ENCODE assay signal across 9 cellular contexts in genomic region chr18:4510709-4511108, GRCh38. TPM values are rescaled to one million over a fixed set of nuclear protein-coding genes. Genes with fewer than 3 reads are reported as not detected.
DNase-seq lines count a peak whose midpoint lies in the region; ATAC-seq and TF ChIP-seq lines count a peak whose summit lies in the region.
"Had no signal": no experiment of that assay in that cellular context is flagged by ENCODE, and none has a peak within 500 bp of the region (broad histone marks: within the 10 kb centered on the region; RNA-seq: fewer than 3 reads in every experiment).

No MANE protein-coding gene starts in this region.

- DNase-seq in GDM1 (lab: John Stamatoyannopoulos, UW) (peak; percentile 8), NCI-H69 (lab: John Stamatoyannopoulos, UW) (peak; percentile 29), nephron progenitor cell (no peak)
- DNase-seq in activated CD4-positive, alpha-beta T cell treated with anti-CD3 and anti-CD28 coated beads, Interleukin-2, amount 10 ng/mL, durations not matched to agents 24 days and 14 days = no peak
- no peak for DNase-seq in NK-92 treated with Interleukin-12 subunit alpha and Interleukin-12 subunit beta, amount 100 ng/mL, for 24 hours (lab: John Stamatoyannopoulos, UW)
- DNase-seq in stimulated activated CD4-positive, alpha-beta T cell treated with anti-CD3 and anti-CD28 coated beads, Interleukin-4, amount 100 ng/mL, for 1 hour = no peak
- DNase-seq in activated T-cell treated with anti-CD3 and anti-CD28 coated beads, Interleukin-2, amount 50 U/mL, for 1 hour = no peak
- DNase-seq: NCI-H1092 had no signal

- TF ChIP-seq CTCF in nephron progenitor cell (IDR thresholded peaks at IDR 0.05) = no peak

- no peaks in the 10 kb centered on the region for H3K36me3 Mint-ChIP-seq in nephron progenitor cell (ENCODE audit: low read depth)
- no peaks in the 10 kb centered on the region for H3K36me3 Mint-ChIP-seq in activated CD4-positive, alpha-beta T cell treated with anti-CD3 and anti-CD28 coated beads, Interleukin-2, amount 10 ng/mL, durations not matched to agents 24 days and 14 days (ENCODE audit: low read depth)

- peaks cover 3% of the 10 kb centered on the region for H3K9me3 Mint-ChIP-seq in nephron progenitor cell
- peaks cover 12% of the 10 kb centered on the region for H3K9me3 Mint-ChIP-seq in activated CD4-positive, alpha-beta T cell treated with anti-CD3 and anti-CD28 coated beads, Interleukin-2, amount 10 ng/mL, durations not matched to agents 24 days and 14 days

- H3K27ac Mint-ChIP-seq in nephron progenitor cell = peak overlapping the region; percentile 51
- H3K27ac Mint-ChIP-seq in activated CD4-positive, alpha-beta T cell treated with anti-CD3 and anti-CD28 coated beads, Interleukin-2, amount 10 ng/mL, durations not matched to agents 24 days and 14 days = no peak overlapping the region

- intact Hi-C loops in activated CD4-positive, alpha-beta T cell treated with anti-CD3 and anti-CD28 coated beads, Interleukin-2, amount 10 ng/mL, durations not matched to agents 24 days and 14 days (cut with micrococcal nuclease) = no loop called here

- H3K4me3 Mint-ChIP-seq in nephron progenitor cell = no peak overlapping the region
- no peak overlapping the region for H3K4me3 Mint-ChIP-seq in activated CD4-positive, alpha-beta T cell treated with anti-CD3 and anti-CD28 coated beads, Interleukin-2, amount 10 ng/mL, durations not matched to agents 24 days and 14 days

- no peaks in the 10 kb centered on the region for H3K4me1 Mint-ChIP-seq in nephron progenitor cell
- H3K4me1 Mint-ChIP-seq in activated CD4-positive, alpha-beta T cell treated with anti-CD3 and anti-CD28 coated beads, Interleukin-2, amount 10 ng/mL, durations not matched to agents 24 days and 14 days = no peaks in the 10 kb centered on the region

- ATAC-seq in esophagus mucosa = peak; percentile 82

- H3K27me3 Mint-ChIP-seq in nephron progenitor cell (ENCODE audit: low read depth, poor library complexity) = no peaks in the 10 kb centered on the region
- H3K27me3 Mint-ChIP-seq in activated CD4-positive, alpha-beta T cell treated with anti-CD3 and anti-CD28 coated beads, Interleukin-2, amount 10 ng/mL, durations not matched to agents 24 days and 14 days = no peaks in the 10 kb centered on the region

RNA-seq across cellular contexts. Expression of gene DLGAP1, which starts 55.6 kb away (rescaled TPM):
- 0.28 TPM for total RNA-seq in esophagus mucosa
- 0.99 and 1.5 TPM in 2 replicates for total RNA-seq in activated CD4-positive, alpha-beta T cell treated with anti-CD3 and anti-CD28 coated beads, Interleukin-2, amount 10 ng/mL, durations not matched to agents 24 days and 14 days

Comparison
In these comparisons a context has a peak if more than half of its experiments do, and no peak if none do; other contexts are left out.
1. DNase-seq: peak in GDM1 (single experiment) and NCI-H69 (single experiment); none in nephron progenitor cell (single experiment), activated CD4-positive, alpha-beta T cell treated with anti-CD3 and anti-CD28 coated beads, Interleukin-2, amount 10 ng/mL, durations not matched to agents 24 days and 14 days (single experiment), NK-92 treated with Interleukin-12 subunit alpha and Interleukin-12 subunit beta, amount 100 ng/mL, for 24 hours (single experiment), stimulated activated CD4-positive, alpha-beta T cell treated with anti-CD3 and anti-CD28 coated beads, Interleukin-4, amount 100 ng/mL, for 1 hour (single experiment) and activated T-cell treated with anti-CD3 and anti-CD28 coated beads, Interleukin-2, amount 50 U/mL, for 1 hour (single experiment).